Comparison of ENCODE assay signal across 1 cellular context in genomic region chr2:126160950-126161349, GRCh38.
TF ChIP-seq lines count a peak whose summit lies in the region.

No MANE protein-coding gene starts in this region.

TF ChIP-seq in K562, 482 proteins besides CTCF, POLR2A, EP300 and RAD21:
- TF ChIP-seq FOXA3 (CRISPR knock-in tag; conservative IDR thresholded peaks at IDR 0.05 in 1 of 2, IDR thresholded peaks at IDR 0.05 in 1 of 2) (peak in 1 of 2 experiments; percentile 89; a peak in 2 of 4 replicates), FOXJ2 (tag; IDR thresholded peaks at IDR 0.05) (0 out of 2 replicates have a peak, but pooled peaks have one; percentile 60), FOXK2 (conservative IDR thresholded peaks at IDR 0.05 in 1 of 2, IDR thresholded peaks at IDR 0.05 in 1 of 2; ENCODE audit: low read depth in 2 of 2) (peak; percentile 51 to 62; a peak in 3 of 4 replicates), EHMT2 (IDR thresholded peaks at IDR 0.05) (0 out of 2 replicates have a peak, but pooled peaks have one; percentile 25)
TF ChIP-seq in K562: peak in this region for 4; not testable (repeated sequence) for 478.
